In genomic region chr10:17984056-17984455, GRCh38 we compare ENCODE assay signal across 10 cellular contexts. TPM values are rescaled to one million over a fixed set of nuclear protein-coding genes. Genes with fewer than 3 reads are reported as not detected.
DNase-seq lines count a peak whose midpoint lies in the region; ATAC-seq and TF ChIP-seq lines count a peak whose summit lies in the region.
"Had no signal": no experiment of that assay in that cellular context is flagged by ENCODE, and none has a peak within 500 bp of the region (broad histone marks: within the 10 kb centered on the region; RNA-seq: fewer than 3 reads in every experiment).

No MANE protein-coding gene starts in this region.

- DNase-seq in LHCN-M2 (ENCODE audit: low read depth) (peak; percentile 65), foreskin keratinocyte (peak; percentile 43 to 61), globus pallidus (ENCODE audit: low spot score) (no peak), smooth muscle cell (lab: John Stamatoyannopoulos, UW; ENCODE audit: unreplicated experiment) (no peak)
- DNase-seq in stimulated activated naive CD8-positive, alpha-beta T cell treated with anti-CD3 and anti-CD28 coated beads, Interleukin-15, amount 100 ng/mL, for 72 hours = no peak
- no peak for DNase-seq in activated T-helper 1 cell treated with anti-CD3 and anti-CD28 coated beads, Interleukin-12 subunit alpha, Interleukin-12 subunit beta, Interleukin-2, Interleukin-4 antibody, amounts not matched to agents 30 ng/mL and 10 ng/mL and 1 ng/mL, durations not matched to agents 14 hours and 24 hours and 36 hours (ENCODE audit: low spot score)
- DNase-seq: NCI-H1694 treated with DMSO at 0.1 percent for 48 hours had no signal

- TF ChIP-seq CTCF in foreskin keratinocyte (conservative IDR thresholded peaks at IDR 0.05) (no peak), smooth muscle cell (IDR thresholded peaks at IDR 0.05; ENCODE audit: borderline replicate concordance, insufficient read depth, poor library complexity, severe bottlenecking) (no peak)

- H4K20me1 ChIP-seq in smooth muscle cell (ENCODE audit: low read depth) = no peaks in the 10 kb centered on the region

- H3K27me3 Mint-ChIP-seq in stimulated activated naive CD8-positive, alpha-beta T cell treated with anti-CD3 and anti-CD28 coated beads, Interleukin-15, amount 100 ng/mL, for 72 hours = no peaks in the 10 kb centered on the region
- H3K27me3 Mint-ChIP-seq in activated T-helper 1 cell treated with anti-CD3 and anti-CD28 coated beads, Interleukin-12 subunit alpha, Interleukin-12 subunit beta, Interleukin-2, Interleukin-4 antibody, amounts not matched to agents 30 ng/mL and 10 ng/mL and 1 ng/mL, durations not matched to agents 14 hours and 24 hours and 36 hours (ENCODE audit: insufficient read depth) = no peaks in the 10 kb centered on the region

- no peaks in the 10 kb centered on the region for H3K36me3 ChIP-seq in smooth muscle cell (ENCODE audit: low read depth)

- no peak overlapping the region for H3K27ac ChIP-seq in foreskin keratinocyte
- H3K27ac ChIP-seq in smooth muscle cell (ENCODE audit: low read depth) = no peak overlapping the region

- no peaks in the 10 kb centered on the region for H3K9me3 ChIP-seq in smooth muscle cell (replicated peaks; ENCODE audit: low read depth)

- H3K27ac Mint-ChIP-seq in stimulated activated naive CD8-positive, alpha-beta T cell treated with anti-CD3 and anti-CD28 coated beads, Interleukin-15, amount 100 ng/mL, for 72 hours = no peak overlapping the region
- H3K27ac Mint-ChIP-seq in activated T-helper 1 cell treated with anti-CD3 and anti-CD28 coated beads, Interleukin-12 subunit alpha, Interleukin-12 subunit beta, Interleukin-2, Interleukin-4 antibody, amounts not matched to agents 30 ng/mL and 10 ng/mL and 1 ng/mL, durations not matched to agents 14 hours and 24 hours and 36 hours = no peak overlapping the region
- H3K27ac Mint-ChIP-seq: mesothelial cell of epicardium had no signal

- H3K4me1 ChIP-seq in foreskin keratinocyte = peaks cover 12% of the 10 kb centered on the region
- peaks cover 6% of the 10 kb centered on the region for H3K4me1 ChIP-seq in smooth muscle cell (ENCODE audit: low read depth)

- H2AFZ ChIP-seq in smooth muscle cell (ENCODE audit: low read depth) = no peak overlapping the region

- H3K4me2 ChIP-seq in smooth muscle cell = no peak overlapping the region

- H3K9ac ChIP-seq in smooth muscle cell (ENCODE audit: low read depth) = no peak overlapping the region

- no peaks in the 10 kb centered on the region for H3F3A ChIP-seq in smooth muscle cell (ENCODE audit: low read depth)

- WGBS in smooth muscle cell (ENCODE audit: low lambda C conversion rate) = 13% methylated on average over 1 of the region's 1 CpG

- H3K27me3 ChIP-seq in foreskin keratinocyte = no peaks in the 10 kb centered on the region
- H3K27me3 ChIP-seq in smooth muscle cell (ENCODE audit: low read depth) = no peaks in the 10 kb centered on the region

- H3K4me3 ChIP-seq in smooth muscle cell = no peak overlapping the region

- H3K36me3 Mint-ChIP-seq in activated T-helper 1 cell treated with anti-CD3 and anti-CD28 coated beads, Interleukin-12 subunit alpha, Interleukin-12 subunit beta, Interleukin-2, Interleukin-4 antibody, amounts not matched to agents 30 ng/mL and 10 ng/mL and 1 ng/mL, durations not matched to agents 14 hours and 24 hours and 36 hours (ENCODE audit: low read depth) = no peaks in the 10 kb centered on the region
- H3K36me3 Mint-ChIP-seq: mesothelial cell of epicardium had no signal

- no peaks in the 10 kb centered on the region for H3K79me2 ChIP-seq in smooth muscle cell (ENCODE audit: low read depth)

- peaks cover 0 to 5% of the 10 kb centered on the region in 2 donors for H3K9me3 Mint-ChIP-seq in stimulated activated naive CD8-positive, alpha-beta T cell treated with anti-CD3 and anti-CD28 coated beads, Interleukin-15, amount 100 ng/mL, for 72 hours
- no peaks in the 10 kb centered on the region for H3K9me3 Mint-ChIP-seq in activated T-helper 1 cell treated with anti-CD3 and anti-CD28 coated beads, Interleukin-12 subunit alpha, Interleukin-12 subunit beta, Interleukin-2, Interleukin-4 antibody, amounts not matched to agents 30 ng/mL and 10 ng/mL and 1 ng/mL, durations not matched to agents 14 hours and 24 hours and 36 hours
- H3K9me3 Mint-ChIP-seq: mesothelial cell of epicardium had no signal

- intact Hi-C loops in activated T-helper 1 cell treated with anti-CD3 and anti-CD28 coated beads, Interleukin-12 subunit alpha, Interleukin-12 subunit beta, Interleukin-2, Interleukin-4 antibody, amounts not matched to agents 30 ng/mL and 10 ng/mL and 1 ng/mL, durations not matched to agents 14 hours and 24 hours and 36 hours (cut with micrococcal nuclease) = no loop called here

- ATAC-seq in GM18511 (IDR thresholded peaks at IDR 0.05; ENCODE audit: unreplicated experiment) (peak; percentile 94), HG02571 (IDR thresholded peaks at IDR 0.05; ENCODE audit: unreplicated experiment) (peak; percentile 48), foreskin keratinocyte (peak; percentile 74)
- no peak for ATAC-seq in stimulated activated naive CD8-positive, alpha-beta T cell treated with anti-CD3 and anti-CD28 coated beads, Interleukin-15, amount 100 ng/mL, for 72 hours

- no peaks in the 10 kb centered on the region for H3K4me1 Mint-ChIP-seq in stimulated activated naive CD8-positive, alpha-beta T cell treated with anti-CD3 and anti-CD28 coated beads, Interleukin-15, amount 100 ng/mL, for 72 hours
- no peaks in the 10 kb centered on the region for H3K4me1 Mint-ChIP-seq in activated T-helper 1 cell treated with anti-CD3 and anti-CD28 coated beads, Interleukin-12 subunit alpha, Interleukin-12 subunit beta, Interleukin-2, Interleukin-4 antibody, amounts not matched to agents 30 ng/mL and 10 ng/mL and 1 ng/mL, durations not matched to agents 14 hours and 24 hours and 36 hours (ENCODE audit: low read depth)

- no peak overlapping the region for H3K4me3 Mint-ChIP-seq in stimulated activated naive CD8-positive, alpha-beta T cell treated with anti-CD3 and anti-CD28 coated beads, Interleukin-15, amount 100 ng/mL, for 72 hours
- H3K4me3 Mint-ChIP-seq in activated T-helper 1 cell treated with anti-CD3 and anti-CD28 coated beads, Interleukin-12 subunit alpha, Interleukin-12 subunit beta, Interleukin-2, Interleukin-4 antibody, amounts not matched to agents 30 ng/mL and 10 ng/mL and 1 ng/mL, durations not matched to agents 14 hours and 24 hours and 36 hours = no peak overlapping the region
- H3K4me3 Mint-ChIP-seq: mesothelial cell of epicardium had no signal

RNA-seq across cellular contexts. Expression of gene SLC39A12, which starts 32.3 kb away (rescaled TPM):
- total RNA-seq in LHCN-M2 (2014; rRNA removed) (not detected in 2 replicates), foreskin keratinocyte (not detected in 2 replicates), smooth muscle cell (not detected in 2 replicates)
- polyA plus RNA-seq in LHCN-M2 (2012) = not detected
- polyA plus RNA-seq in foreskin keratinocyte (not detected in 2 replicates), smooth muscle cell (not detected in 2 replicates)
- not detected in 2 replicates for total RNA-seq in activated T-helper 1 cell treated with anti-CD3 and anti-CD28 coated beads, Interleukin-12 subunit alpha, Interleukin-12 subunit beta, Interleukin-2, Interleukin-4 antibody, amounts not matched to agents 30 ng/mL and 10 ng/mL and 1 ng/mL, durations not matched to agents 14 hours and 24 hours and 36 hours
- total RNA-seq: mesothelial cell of epicardium had no signal

Comparison
In these comparisons a context has a peak if more than half of its experiments do, and no peak if none do; other contexts are left out.
1. DNase-seq: peak in LHCN-M2 (single experiment) and foreskin keratinocyte (2 of 2); none in stimulated activated naive CD8-positive, alpha-beta T cell treated with anti-CD3 and anti-CD28 coated beads, Interleukin-15, amount 100 ng/mL, for 72 hours (0 of 2), globus pallidus (single experiment), activated T-helper 1 cell treated with anti-CD3 and anti-CD28 coated beads, Interleukin-12 subunit alpha, Interleukin-12 subunit beta, Interleukin-2, Interleukin-4 antibody, amounts not matched to agents 30 ng/mL and 10 ng/mL and 1 ng/mL, durations not matched to agents 14 hours and 24 hours and 36 hours (single experiment) and smooth muscle cell (single experiment).